In the genomic region with DNA sequence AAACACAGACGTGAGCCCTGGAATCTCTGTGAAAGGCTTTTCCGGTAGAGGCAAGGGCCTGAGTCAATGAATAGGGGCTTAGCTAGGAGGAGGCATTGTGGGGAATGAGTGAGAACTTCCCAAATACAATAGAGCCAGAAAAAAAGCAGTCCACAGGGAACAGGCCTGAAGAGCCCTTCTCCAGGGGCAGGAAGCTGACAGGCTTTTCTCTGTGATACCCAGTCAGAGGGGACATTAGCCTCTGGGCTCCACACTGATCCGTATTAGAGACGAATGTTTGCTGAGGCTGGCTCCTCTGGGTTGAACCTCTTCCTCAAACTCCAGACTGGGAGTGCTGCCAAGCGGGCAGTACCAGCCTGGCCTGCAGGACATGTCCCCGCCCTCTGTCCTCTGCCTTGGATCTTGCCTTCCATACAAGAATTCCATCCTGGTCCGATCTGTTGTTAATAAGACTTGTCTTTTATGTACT, we compare ENCODE assay signal across 9 cellular contexts. TPM values are rescaled to one million over a fixed set of nuclear protein-coding genes. Genes with fewer than 3 reads are reported as not detected.
A peak's percentile ranks its signal among the peaks of the same experiment; 100 is the strongest.
DNase-seq lines count a peak whose midpoint lies in the region; ATAC-seq and TF ChIP-seq lines count a peak whose summit lies in the region.
"Had no signal": no experiment of that assay in that cellular context is flagged by ENCODE, and none has a peak within 500 bp of the region (broad histone marks: within the 10 kb centered on the region; RNA-seq: fewer than 3 reads in every experiment).

No MANE protein-coding gene starts in this region.

- H3K27ac ChIP-seq in breast epithelium: peak overlapping the region; percentile 100
- H3K27ac ChIP-seq in lower lobe of right lung: peak overlapping the region; percentile 72
- peak overlapping the region in 1 of 2 donors; percentile 9 for H3K27ac ChIP-seq in testis

- peaks cover 15% of the 10 kb centered on the region for H3K36me3 Mint-ChIP-seq in activated naive CD4-positive, alpha-beta T cell treated with anti-CD3 and anti-CD28 coated beads, Interleukin-2, amount 10 ng/mL, durations not matched to agents 7 days and 5 days

- H3K9me3 ChIP-seq in breast epithelium (no peaks in the 10 kb centered on the region), lower lobe of right lung (no peaks in the 10 kb centered on the region), testis (no peaks in the 10 kb centered on the region)

- peaks cover 6 to 19% of the 10 kb centered on the region in 2 donors for H3K4me1 ChIP-seq in breast epithelium
- peaks cover 33% of the 10 kb centered on the region for H3K4me1 ChIP-seq in lower lobe of right lung
- H3K4me1 ChIP-seq in testis: peaks cover 30% of the 10 kb centered on the region

- DNase-seq in activated naive CD4-positive, alpha-beta T cell treated with anti-CD3 and anti-CD28 coated beads, Interleukin-2, amount 10 ng/mL, durations not matched to agents 7 days and 5 days: no peak
- no peak for DNase-seq in activated naive CD4-positive, alpha-beta T cell (lab: John Stamatoyannopoulos, UW)
- DNase-seq in breast epithelium (ENCODE audit: low spot score in 2 of 2): peak; percentile 78 to 84
- DNase-seq in lower lobe of right lung: peak; percentile 90
- peak; percentile 84 for DNase-seq in testis
- DNase-seq in dedifferentiated amniotic fluid mesenchymal stem cell (ENCODE audit: extremely low spot score): no peak
- no peak for DNase-seq in NCI-H2171 (lab: John Stamatoyannopoulos, UW)

- H3K9me3 Mint-ChIP-seq in activated naive CD4-positive, alpha-beta T cell treated with anti-CD3 and anti-CD28 coated beads, Interleukin-2, amount 10 ng/mL, durations not matched to agents 7 days and 5 days: no peaks in the 10 kb centered on the region

- peak in 2 of 3 donors; percentile 8 to 25 for TF ChIP-seq CTCF in breast epithelium (IDR thresholded peaks at IDR 0.05)
- no peak for TF ChIP-seq CTCF in lower lobe of right lung (IDR thresholded peaks at IDR 0.05)
- no peak for TF ChIP-seq CTCF in testis (IDR thresholded peaks at IDR 0.05)

- H3K27me3 ChIP-seq in breast epithelium: no peaks in the 10 kb centered on the region
- no peaks in the 10 kb centered on the region for H3K27me3 ChIP-seq in lower lobe of right lung (ENCODE audit: low read depth)
- H3K27me3 ChIP-seq in testis: no peaks in the 10 kb centered on the region

- peak overlapping the region in 1 of 3 donors; percentile 90 for H3K4me3 ChIP-seq in breast epithelium
- no peak overlapping the region for H3K4me3 ChIP-seq in lower lobe of right lung
- no peak overlapping the region for H3K4me3 ChIP-seq in testis

- ATAC-seq in lower lobe of right lung: peak; percentile 27 to 33
- no peak for ATAC-seq in HG03159 (IDR thresholded peaks at IDR 0.05; ENCODE audit: unreplicated experiment)

- H3K27me3 Mint-ChIP-seq in activated naive CD4-positive, alpha-beta T cell treated with anti-CD3 and anti-CD28 coated beads, Interleukin-2, amount 10 ng/mL, durations not matched to agents 7 days and 5 days: no peaks in the 10 kb centered on the region

- peak overlapping the region; percentile 100 for H3K27ac Mint-ChIP-seq in activated naive CD4-positive, alpha-beta T cell treated with anti-CD3 and anti-CD28 coated beads, Interleukin-2, amount 10 ng/mL, durations not matched to agents 7 days and 5 days

- no peak overlapping the region for H3K4me3 Mint-ChIP-seq in activated naive CD4-positive, alpha-beta T cell treated with anti-CD3 and anti-CD28 coated beads, Interleukin-2, amount 10 ng/mL, durations not matched to agents 7 days and 5 days

- H3K36me3 ChIP-seq in breast epithelium: no peaks in the 10 kb centered on the region
- H3K36me3 ChIP-seq in lower lobe of right lung: peaks cover 5% of the 10 kb centered on the region
- H3K36me3 ChIP-seq in testis (ENCODE audit: low read depth, missing control alignments): no peaks in the 10 kb centered on the region

- intact Hi-C loops in breast epithelium (cut with DNase I; ENCODE audit: low total_unique reads) (loop anchor here (10.0 kb wide), 1 partner anchor 347 kb away; a partner anchor contains a TSS), lower lobe of right lung (cut with DNase I) (no loop called here), testis (cut with DNase I; ENCODE audit: low total_unique reads) (loop anchor here (5.0 kb wide), 1 partner anchor 349 kb away; a partner anchor contains a TSS)

- TF ChIP-seq POLR2A in breast epithelium (IDR thresholded peaks at IDR 0.05) (no peak), testis (IDR thresholded peaks at IDR 0.05) (no peak)

- CTCF ChIA-PET in activated naive CD4-positive, alpha-beta T cell treated with anti-CD3 and anti-CD28 coated beads, Interleukin-2, amount 10 ng/mL, durations not matched to agents 7 days and 5 days (lab: Charles Lee): interaction anchor here (0.7 to 5.0 kb wide), 5 partner anchors 12 to 676 kb away, joined by 3 to 45 read pairs (median 9); no protein-coding TSS in a partner anchor

- WGBS in testis, 2 donors: 65 to 75% methylated on average over 7 of the region's 7 CpGs

- peaks cover 50% of the 10 kb centered on the region for H3K4me1 Mint-ChIP-seq in activated naive CD4-positive, alpha-beta T cell treated with anti-CD3 and anti-CD28 coated beads, Interleukin-2, amount 10 ng/mL, durations not matched to agents 7 days and 5 days

RNA-seq across cellular contexts. Expression of a gene that starts 2.3 kb away (rescaled TPM):
- 10 to 100 TPM; 16.2 to 35.7 (median 16.4) TPM for total RNA-seq in breast epithelium
- 13.4 TPM for total RNA-seq in lower lobe of right lung
- 10 to 100 TPM; 11.4 to 16.8 TPM for total RNA-seq in testis
- polyA plus RNA-seq in testis (ENCODE audit: insufficient read depth, low read depth, low replicate concordance): 15.9 TPM

RNA-seq across cellular contexts. Expression of a gene that starts 43.3 kb away (rescaled TPM):
- total RNA-seq in breast epithelium (under 1 TPM in 2 of 3 donors, not detected in 1; under 0.01 to 0.16 TPM), lower lobe of right lung (0.09 TPM), testis (1 to 10 TPM; 1.7 to 1.9 TPM)
- polyA plus RNA-seq in testis (ENCODE audit: insufficient read depth, low read depth, low replicate concordance): 0.50 TPM
- total RNA-seq: pulmonary artery endothelial cell had no signal

Comparison
In these comparisons a context has a peak if more than half of its experiments do, and no peak if none do; other contexts are left out.
1. DNase-seq: peak in breast epithelium (2 of 2), lower lobe of right lung (single experiment) and testis (single experiment); none in activated naive CD4-positive, alpha-beta T cell treated with anti-CD3 and anti-CD28 coated beads, Interleukin-2, amount 10 ng/mL, durations not matched to agents 7 days and 5 days (single experiment), activated naive CD4-positive, alpha-beta T cell (0 of 4), dedifferentiated amniotic fluid mesenchymal stem cell (single experiment) and NCI-H2171 (single experiment).
2. CTCF ChIP-seq: peak in breast epithelium (2 of 3); none in lower lobe of right lung (single experiment) and testis (0 of 3).